In the genomic region with DNA sequence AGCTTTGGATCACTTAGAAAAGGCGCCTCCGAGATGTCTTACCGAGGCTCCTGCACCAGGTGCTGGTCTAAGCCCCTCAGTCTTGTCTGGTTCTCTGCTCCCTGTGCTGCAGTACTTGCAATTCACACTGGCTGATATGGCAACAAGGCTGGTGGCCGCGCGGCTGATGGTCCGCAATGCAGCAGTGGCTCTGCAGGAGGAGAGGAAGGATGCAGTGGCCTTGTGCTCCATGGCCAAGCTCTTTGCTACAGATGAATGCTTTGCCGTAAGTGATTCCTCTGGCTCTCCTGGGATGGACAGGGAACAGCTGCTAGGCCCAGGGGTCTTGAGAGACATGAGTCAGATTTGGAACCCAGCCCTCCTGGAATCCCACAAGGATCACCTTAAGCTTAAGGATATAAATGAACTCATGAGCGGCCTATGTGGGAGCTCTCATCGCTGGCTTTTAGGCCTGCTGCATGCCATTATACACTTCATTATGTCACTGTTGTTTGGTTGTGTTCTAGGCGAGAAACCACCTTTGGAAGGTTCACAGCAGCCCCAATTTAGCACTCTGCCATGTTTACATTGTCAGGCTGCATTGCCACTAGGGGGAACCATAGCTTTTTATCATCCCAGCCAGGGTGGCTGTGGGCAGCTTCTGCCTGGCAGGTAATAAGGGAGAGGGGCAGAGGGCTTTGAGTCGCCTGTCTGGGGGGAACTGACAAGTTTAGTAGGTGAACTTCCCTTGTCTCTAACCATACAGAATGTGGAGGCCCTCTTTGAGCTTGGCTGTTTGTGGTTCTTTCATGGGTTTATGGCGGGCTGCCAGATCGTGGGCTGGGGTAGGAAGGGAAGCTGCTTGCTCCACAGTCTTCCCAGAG, we compare ENCODE assay signal across 1 cellular context.
TF ChIP-seq lines count a peak whose summit lies in the region.

No MANE protein-coding gene starts in this region.

TF ChIP-seq in H1, 55 proteins besides CTCF, POLR2A, EP300 and RAD21:
- TF ChIP-seq POLR2AphosphoS5 (IDR thresholded peaks at IDR 0.05; ENCODE audit: low read depth, low read length) (0 out of 2 replicates have a peak, but pooled peaks have one; percentile 34), SIN3A (conservative IDR thresholded peaks at IDR 0.05 in 1 of 2, IDR thresholded peaks at IDR 0.05 in 1 of 2; ENCODE audit: low read depth in 1 of 2, low read length in 2 of 2) (peak in 1 of 2 experiments; percentile 40; a peak in 1 of 4 replicates), CREB1 (IDR thresholded peaks at IDR 0.05) (no peak)
